In the genomic region with DNA sequence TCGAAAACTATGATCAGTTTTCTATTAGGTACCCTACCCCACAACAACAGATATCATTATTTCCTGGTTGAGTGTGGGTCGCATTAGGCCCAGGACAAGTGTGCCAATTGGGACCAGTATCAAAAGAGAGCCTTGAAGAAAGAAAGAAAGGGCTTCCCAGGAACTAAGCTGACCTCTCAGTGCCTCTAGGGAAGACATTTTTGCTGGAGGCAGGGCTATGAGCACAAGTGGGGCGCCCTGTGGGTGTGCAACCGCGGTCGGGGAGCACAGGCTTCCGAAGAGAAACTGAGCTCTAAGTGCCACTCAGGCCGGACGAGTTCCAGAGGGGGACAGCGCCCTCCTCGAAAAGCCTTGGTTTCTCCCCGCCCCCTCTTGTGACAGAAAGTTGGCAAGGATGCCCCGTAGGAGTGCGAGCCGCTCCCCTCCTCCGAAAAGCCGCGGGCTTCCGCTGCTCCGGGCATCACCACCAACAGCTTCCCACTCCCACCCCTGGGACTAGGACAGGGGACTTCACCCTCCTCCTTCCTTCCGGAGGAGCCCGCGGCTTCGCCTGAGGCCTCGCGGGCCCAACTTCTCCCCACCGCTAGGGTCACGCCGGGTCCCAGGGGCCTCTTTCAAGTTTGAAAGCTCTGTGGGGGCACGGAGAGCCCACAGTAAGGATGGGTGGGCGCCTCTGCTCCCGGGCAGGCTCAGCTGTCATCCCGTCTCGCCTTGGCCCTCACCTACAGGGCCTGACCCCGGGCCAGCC, we compare ENCODE assay signal across 8 cellular contexts. TPM values are rescaled to one million over a fixed set of nuclear protein-coding genes. Genes with fewer than 3 reads are reported as not detected.
DNase-seq lines count a peak whose midpoint lies in the region; ATAC-seq and TF ChIP-seq lines count a peak whose summit lies in the region.

No MANE protein-coding gene starts in this region.

- H3K9me3 ChIP-seq in GM23248 (ENCODE audit: low read depth) (no peaks in the 10 kb centered on the region), iPS-18c (ENCODE audit: control insufficient read depth, insufficient read depth, low read length) (peaks cover 2% of the 10 kb centered on the region)

- H3K4me2 ChIP-seq in GM23248 (ENCODE audit: unreplicated experiment) = peak overlapping the region; percentile 82

- no peaks in the 10 kb centered on the region for H3K27me3 Mint-ChIP-seq in WTC11 (ENCODE audit: low read depth)

- no peaks in the 10 kb centered on the region for H3K9me3 Mint-ChIP-seq in WTC11

- WGBS in GM23248 (ENCODE audit: low coverage in 1 of 2, low lambda C conversion rate in 2 of 2, missing lambda C conversion rate in 2 of 2), 2 experiments = 59 to 60% methylated on average over 32 to 34 of the region's 35 CpGs

- peaks cover 74% of the 10 kb centered on the region for H3K79me2 ChIP-seq in GM23248 (ENCODE audit: insufficient read depth)

- no peak overlapping the region for H3K27ac ChIP-seq in GM23248

- no peaks in the 10 kb centered on the region for H3K27me3 ChIP-seq in GM23248 (replicated peaks; ENCODE audit: insufficient read depth)

- H3K4me1 Mint-ChIP-seq in WTC11 = peaks cover 34% of the 10 kb centered on the region

- H3K36me3 Mint-ChIP-seq in WTC11 = no peaks in the 10 kb centered on the region

- no peak for TF ChIP-seq CTCF in WTC11 (IDR thresholded peaks at IDR 0.05)

- H3K9me2 ChIP-seq in GM23248 (ENCODE audit: insufficient read depth) = no peaks in the 10 kb centered on the region

- POLR2A ChIA-PET in WTC11 (lab: Charles Lee) = no interaction called here

- H3K4me3 Mint-ChIP-seq in WTC11 = peak overlapping the region; percentile 56

- H4K20me1 ChIP-seq in GM23248 (ENCODE audit: insufficient read depth) = no peaks in the 10 kb centered on the region

- H3K27ac Mint-ChIP-seq in WTC11 = no peak overlapping the region

- H3K4me3 ChIP-seq in GM23248 (peak overlapping the region; percentile 98), iPS-18c (ENCODE audit: insufficient read depth, low read depth, low read length) (peak overlapping the region; percentile 36; the same call in 1 of the 2 replicates)

- CTCF ChIA-PET in WTC11 (lab: Charles Lee) = interaction anchor here (0.9 to 1.1 kb wide), 3 partner anchors 9 to 670 kb away, joined by 3 read pairs; no protein-coding TSS in a partner anchor

- ATAC-seq in WTC11 (peak; percentile 1; the same call in 1 of the 2 replicates), GM21825 (IDR thresholded peaks at IDR 0.05; ENCODE audit: unreplicated experiment) (no peak)

- H3K36me3 ChIP-seq in GM23248 (ENCODE audit: low read depth) = no peaks in the 10 kb centered on the region

- no peak for DNase-seq in GM23248
- no peak for DNase-seq in WTC11 (ENCODE audit: low spot score)
- peak; percentile 66 for DNase-seq in smooth muscle cell of the brain vasculature (ENCODE audit: low read depth, low spot score)
- DNase-seq in activated effector memory CD4-positive, alpha-beta T cell treated with anti-CD3 and anti-CD28 coated beads, Interleukin-2, amount 50 U/mL, for 16 hours = no peak
- no peak for DNase-seq in NCI-H2171 treated with DMSO at 0.1 percent for 48 hours (lab: John Stamatoyannopoulos, UW)
- DNase-seq in NCI-H2171 (lab: John Stamatoyannopoulos, UW) = no peak

- H2AFZ ChIP-seq in GM23248 = peak overlapping the region; percentile 88; the same call in 1 of the 2 replicates

- H3K4me1 ChIP-seq in GM23248 (ENCODE audit: insufficient read depth) = 0 out of 2 replicates have a peak, but pooled peaks cover 5% of the 10 kb centered on the region

- in situ Hi-C loops in GM23248 (cut with MboI) = loop anchor here (25.0 kb wide), 1 partner anchor 1267 kb away; no protein-coding TSS in a partner anchor

- H3K9ac ChIP-seq in GM23248 = peak overlapping the region; percentile 84

- H3F3A ChIP-seq in GM23248 (ENCODE audit: insufficient read depth) = peaks cover 17% of the 10 kb centered on the region

TF ChIP-seq in WTC11, 78 proteins besides CTCF, POLR2A, EP300 and RAD21:
- TF ChIP-seq, protein P1, sequence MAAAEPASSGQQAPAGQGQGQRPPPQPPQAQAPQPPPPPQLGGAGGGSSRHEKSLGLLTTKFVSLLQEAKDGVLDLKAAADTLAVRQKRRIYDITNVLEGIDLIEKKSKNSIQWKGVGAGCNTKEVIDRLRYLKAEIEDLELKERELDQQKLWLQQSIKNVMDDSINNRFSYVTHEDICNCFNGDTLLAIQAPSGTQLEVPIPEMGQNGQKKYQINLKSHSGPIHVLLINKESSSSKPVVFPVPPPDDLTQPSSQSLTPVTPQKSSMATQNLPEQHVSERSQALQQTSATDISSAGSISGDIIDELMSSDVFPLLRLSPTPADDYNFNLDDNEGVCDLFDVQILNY (CRISPR knock-in tag; IDR thresholded peaks at IDR 0.05) = no peak
- TF ChIP-seq, protein P2, sequence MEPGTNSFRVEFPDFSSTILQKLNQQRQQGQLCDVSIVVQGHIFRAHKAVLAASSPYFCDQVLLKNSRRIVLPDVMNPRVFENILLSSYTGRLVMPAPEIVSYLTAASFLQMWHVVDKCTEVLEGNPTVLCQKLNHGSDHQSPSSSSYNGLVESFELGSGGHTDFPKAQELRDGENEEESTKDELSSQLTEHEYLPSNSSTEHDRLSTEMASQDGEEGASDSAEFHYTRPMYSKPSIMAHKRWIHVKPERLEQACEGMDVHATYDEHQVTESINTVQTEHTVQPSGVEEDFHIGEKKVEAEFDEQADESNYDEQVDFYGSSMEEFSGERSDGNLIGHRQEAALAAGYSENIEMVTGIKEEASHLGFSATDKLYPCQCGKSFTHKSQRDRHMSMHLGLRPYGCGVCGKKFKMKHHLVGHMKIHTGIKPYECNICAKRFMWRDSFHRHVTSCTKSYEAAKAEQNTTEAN (CRISPR knock-in tag; IDR thresholded peaks at IDR 0.05) = no peak
- TF ChIP-seq ZNF317 (CRISPR knock-in tag; IDR thresholded peaks at IDR 0.05; ENCODE audit: borderline replicate concordance, low read depth) (no peak), NR3C1 (CRISPR knock-in tag; conservative IDR thresholded peaks at IDR 0.05; ENCODE audit: low read depth) (no peak), CBFB (CRISPR knock-in tag; IDR thresholded peaks at IDR 0.05; ENCODE audit: low read depth) (no peak), ZNF232 (CRISPR knock-in tag; IDR thresholded peaks at IDR 0.05) (no peak), NR1H2 (CRISPR knock-in tag; IDR thresholded peaks at IDR 0.05) (no peak), KAT7 (CRISPR knock-in tag; IDR thresholded peaks at IDR 0.05; ENCODE audit: borderline replicate concordance) (no peak)
- TF ChIP-seq, protein P3, sequence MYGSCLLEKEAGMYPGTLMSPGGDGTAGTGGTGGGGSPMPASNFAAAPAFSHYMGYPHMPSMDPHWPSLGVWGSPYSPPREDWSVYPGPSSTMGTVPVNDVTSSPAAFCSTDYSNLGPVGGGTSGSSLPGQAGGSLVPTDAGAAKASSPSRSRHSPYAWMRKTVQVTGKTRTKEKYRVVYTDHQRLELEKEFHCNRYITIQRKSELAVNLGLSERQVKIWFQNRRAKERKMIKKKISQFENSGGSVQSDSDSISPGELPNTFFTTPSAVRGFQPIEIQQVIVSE (CRISPR knock-in tag; IDR thresholded peaks at IDR 0.05; ENCODE audit: borderline replicate concordance) = no peak
- TF ChIP-seq, protein P4, sequence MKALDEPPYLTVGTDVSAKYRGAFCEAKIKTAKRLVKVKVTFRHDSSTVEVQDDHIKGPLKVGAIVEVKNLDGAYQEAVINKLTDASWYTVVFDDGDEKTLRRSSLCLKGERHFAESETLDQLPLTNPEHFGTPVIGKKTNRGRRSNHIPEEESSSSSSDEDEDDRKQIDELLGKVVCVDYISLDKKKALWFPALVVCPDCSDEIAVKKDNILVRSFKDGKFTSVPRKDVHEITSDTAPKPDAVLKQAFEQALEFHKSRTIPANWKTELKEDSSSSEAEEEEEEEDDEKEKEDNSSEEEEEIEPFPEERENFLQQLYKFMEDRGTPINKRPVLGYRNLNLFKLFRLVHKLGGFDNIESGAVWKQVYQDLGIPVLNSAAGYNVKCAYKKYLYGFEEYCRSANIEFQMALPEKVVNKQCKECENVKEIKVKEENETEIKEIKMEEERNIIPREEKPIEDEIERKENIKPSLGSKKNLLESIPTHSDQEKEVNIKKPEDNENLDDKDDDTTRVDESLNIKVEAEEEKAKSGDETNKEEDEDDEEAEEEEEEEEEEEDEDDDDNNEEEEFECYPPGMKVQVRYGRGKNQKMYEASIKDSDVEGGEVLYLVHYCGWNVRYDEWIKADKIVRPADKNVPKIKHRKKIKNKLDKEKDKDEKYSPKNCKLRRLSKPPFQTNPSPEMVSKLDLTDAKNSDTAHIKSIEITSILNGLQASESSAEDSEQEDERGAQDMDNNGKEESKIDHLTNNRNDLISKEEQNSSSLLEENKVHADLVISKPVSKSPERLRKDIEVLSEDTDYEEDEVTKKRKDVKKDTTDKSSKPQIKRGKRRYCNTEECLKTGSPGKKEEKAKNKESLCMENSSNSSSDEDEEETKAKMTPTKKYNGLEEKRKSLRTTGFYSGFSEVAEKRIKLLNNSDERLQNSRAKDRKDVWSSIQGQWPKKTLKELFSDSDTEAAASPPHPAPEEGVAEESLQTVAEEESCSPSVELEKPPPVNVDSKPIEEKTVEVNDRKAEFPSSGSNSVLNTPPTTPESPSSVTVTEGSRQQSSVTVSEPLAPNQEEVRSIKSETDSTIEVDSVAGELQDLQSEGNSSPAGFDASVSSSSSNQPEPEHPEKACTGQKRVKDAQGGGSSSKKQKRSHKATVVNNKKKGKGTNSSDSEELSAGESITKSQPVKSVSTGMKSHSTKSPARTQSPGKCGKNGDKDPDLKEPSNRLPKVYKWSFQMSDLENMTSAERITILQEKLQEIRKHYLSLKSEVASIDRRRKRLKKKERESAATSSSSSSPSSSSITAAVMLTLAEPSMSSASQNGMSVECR (CRISPR knock-in tag; IDR thresholded peaks at IDR 0.05; ENCODE audit: borderline replicate concordance) = no peak
- TF ChIP-seq, protein P5, sequence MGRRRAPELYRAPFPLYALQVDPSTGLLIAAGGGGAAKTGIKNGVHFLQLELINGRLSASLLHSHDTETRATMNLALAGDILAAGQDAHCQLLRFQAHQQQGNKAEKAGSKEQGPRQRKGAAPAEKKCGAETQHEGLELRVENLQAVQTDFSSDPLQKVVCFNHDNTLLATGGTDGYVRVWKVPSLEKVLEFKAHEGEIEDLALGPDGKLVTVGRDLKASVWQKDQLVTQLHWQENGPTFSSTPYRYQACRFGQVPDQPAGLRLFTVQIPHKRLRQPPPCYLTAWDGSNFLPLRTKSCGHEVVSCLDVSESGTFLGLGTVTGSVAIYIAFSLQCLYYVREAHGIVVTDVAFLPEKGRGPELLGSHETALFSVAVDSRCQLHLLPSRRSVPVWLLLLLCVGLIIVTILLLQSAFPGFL (CRISPR knock-in tag; IDR thresholded peaks at IDR 0.05; ENCODE audit: borderline replicate concordance) = no peak

RNA-seq across cellular contexts. Expression of a gene that starts 2.0 kb away (rescaled TPM):
- 8.3 and 13.4 TPM in 2 replicates for total RNA-seq in GM23248 (2014; rRNA removed; shearing (Covaris generic))
- polyA plus RNA-seq in GM23248 (2016; fragmentation: Nextera tagmentation; extraction: Ambion mirVana) = 33.7 and 36.0 TPM in 2 replicates
- 0.76 to 1.7 TPM (median 1.5 TPM) in 3 replicates for total RNA-seq in WTC11 (2021)

RNA-seq across cellular contexts. Expression of a gene that starts 4.0 kb away (rescaled TPM):
- total RNA-seq in GM23248 (2014; rRNA removed; shearing (Covaris generic)) = 14.3 and 17.1 TPM in 2 replicates
- polyA plus RNA-seq in GM23248 (2016; fragmentation: Nextera tagmentation; extraction: Ambion mirVana) = 4.5 and 5.6 TPM in 2 replicates
- 0.18 to 0.34 TPM (median 0.31 TPM) in 3 replicates for total RNA-seq in WTC11 (2021)

Comparison
In these comparisons a context has a peak if more than half of its experiments do, and no peak if none do; other contexts are left out.
1. RNA of a gene that starts 4.0 kb away (total RNA-seq): 14.3 to 17.1 TPM in GM23248; 0.18 to 0.34 TPM in WTC11; every median in the first group is over 10 times any median in the second.